ENCODE assay signal across 23 cellular contexts in the genomic region with DNA sequence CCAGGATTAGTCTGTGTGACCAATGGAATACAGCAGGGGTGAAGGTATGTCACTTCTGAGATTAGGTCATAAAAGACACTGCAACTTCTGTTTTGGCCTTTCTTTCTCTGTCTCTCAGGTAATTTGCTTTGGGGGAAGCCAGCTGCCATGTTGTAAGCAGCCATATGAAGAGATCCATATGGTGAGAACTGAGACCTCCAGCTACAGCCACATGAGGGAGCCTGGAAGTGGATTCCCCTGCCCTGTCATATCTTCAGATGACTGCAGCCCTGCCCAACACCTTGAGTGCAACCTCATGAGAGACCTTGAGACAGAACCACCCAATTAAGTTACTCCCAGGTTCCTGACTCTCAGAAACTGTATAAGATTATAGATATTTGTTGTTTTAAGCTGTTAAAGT.
A peak's percentile ranks its signal among the peaks of the same experiment; 100 is the strongest.
DNase-seq lines count a peak whose midpoint lies in the region; FAIRE-seq and TF ChIP-seq lines count a peak whose summit lies in the region.
"Had no signal": no experiment of that assay in that cellular context is flagged by ENCODE, and none has a peak within 500 bp of the region (broad histone marks: within the 10 kb centered on the region; RNA-seq: fewer than 3 reads in every experiment).

No MANE protein-coding gene starts in this region.

- DNase-seq in NCI-H82 (lab: John Stamatoyannopoulos, UW) (peak; percentile 63), NCI-H82 treated with DMSO at 0.1 percent for 48 hours (lab: John Stamatoyannopoulos, UW; ENCODE audit: unreplicated experiment) (no peak), NCI-H2227 treated with DMSO at 0.1 percent for 48 hours (lab: John Stamatoyannopoulos, UW) (peak; percentile 8), bronchial epithelial cell (ENCODE audit: low read depth) (peak; percentile 12), NCI-H1694 (lab: John Stamatoyannopoulos, UW) (no peak), NCI-H187 (lab: John Stamatoyannopoulos, UW) (no peak), HuH-7 (ENCODE audit: low spot score) (no peak)
- no peak for DNase-seq in activated T-cell treated with anti-CD3 and anti-CD28 coated beads, Interleukin-2, amount 50 U/mL, for 1 hour
- DNase-seq: activated CD4-positive, alpha-beta T cell treated with anti-CD3 and anti-CD28 coated beads, Interleukin-2, amount 10 ng/mL, durations not matched to agents 24 days and 14 days; activated CD8-positive, alpha-beta memory T cell treated with anti-CD3 and anti-CD28 coated beads, Interleukin-2, amount 10 ng/mL, durations not matched to agents 7 days and 5 days; activated naive CD4-positive, alpha-beta T cell treated with anti-CD3 and anti-CD28 coated beads, Interleukin-2, amount 50 U/mL, for 16 hours; Calu3; dermis blood vessel endothelial cell; EL; GM23248; Kasumi-1; kidney; spleen; stimulated activated CD4-positive, alpha-beta T cell treated with anti-CD3 and anti-CD28 coated beads, Interleukin-2, amount 100 ng/mL, for 48 hours; T-helper 2 cell had no signal

- no peak for FAIRE-seq in bronchial epithelial cell (lab: Jason Lieb, UNC)
- FAIRE-seq: kidney had no signal

- no peak overlapping the region for H3K4me3 ChIP-seq in bronchial epithelial cell (ENCODE audit: low read depth, low read length)
- H3K4me3 ChIP-seq: BLaER1, cardiac muscle cell, GM23248, right atrium auricular region, spleen had no signal

- no peak for TF ChIP-seq CTCF in bronchial epithelial cell (IDR thresholded peaks at IDR 0.05; ENCODE audit: insufficient read depth, low read length, severe bottlenecking)

- H3K27me3 ChIP-seq in bronchial epithelial cell (ENCODE audit: control insufficient read depth, insufficient read depth, low read length): no peaks in the 10 kb centered on the region
- H3K27me3 ChIP-seq: BLaER1, cardiac muscle cell, right atrium auricular region, spleen had no signal

- no peaks in the 10 kb centered on the region for H3K36me3 ChIP-seq in bronchial epithelial cell (ENCODE audit: control insufficient read depth, insufficient read depth, low read length)
- H3K36me3 ChIP-seq: BLaER1, cardiac muscle cell, right atrium auricular region, spleen had no signal

Comparison
In these comparisons a context has a peak if more than half of its experiments do, and no peak if none do; other contexts are left out.
1. DNase-seq: peak in NCI-H82 (single experiment), NCI-H2227 treated with DMSO at 0.1 percent for 48 hours (single experiment) and bronchial epithelial cell (single experiment); none in NCI-H82 treated with DMSO at 0.1 percent for 48 hours (single experiment), activated T-cell treated with anti-CD3 and anti-CD28 coated beads, Interleukin-2, amount 50 U/mL, for 1 hour (single experiment), NCI-H1694 (single experiment), NCI-H187 (0 of 2) and HuH-7 (single experiment).